7 cellular contexts compared by ENCODE assay signal in genomic region chr7:5396999-5397656, GRCh38. TPM values are rescaled to one million over a fixed set of nuclear protein-coding genes. Genes with fewer than 3 reads are reported as not detected.
A peak's percentile ranks its signal among the peaks of the same experiment; 100 is the strongest.
DNase-seq lines count a peak whose midpoint lies in the region; ATAC-seq and TF ChIP-seq lines count a peak whose summit lies in the region.

No MANE protein-coding gene starts in this region.

- peaks cover 0 to 17% of the 10 kb centered on the region in 2 donors for H3K36me3 ChIP-seq in esophagus (ENCODE audit: control insufficient read depth in 2 of 2, insufficient read depth in 2 of 2, low read length in 1 of 2)
- H3K36me3 ChIP-seq in thymus (ENCODE audit: control insufficient read depth, insufficient read depth): peaks cover 19% of the 10 kb centered on the region

- H3K9me3 ChIP-seq in esophagus (ENCODE audit: control insufficient read depth in 2 of 2, insufficient read depth in 1 of 2, low read depth in 1 of 2, low read length in 1 of 2) (no peaks in the 10 kb centered on the region), thymus (ENCODE audit: control insufficient read depth) (no peaks in the 10 kb centered on the region)

- ATAC-seq in GM18520 (IDR thresholded peaks at IDR 0.05; ENCODE audit: unreplicated experiment) (peak; percentile 89), HG03025 (IDR thresholded peaks at IDR 0.05; ENCODE audit: low FRiP score, unreplicated experiment) (peak; percentile 76), omental fat pad (ENCODE audit: low FRiP score) (peak; percentile 88)

- no peaks in the 10 kb centered on the region for H3K27me3 ChIP-seq in esophagus (ENCODE audit: control insufficient read depth in 1 of 2, insufficient read depth in 2 of 2, low read length in 2 of 2)
- H3K27me3 ChIP-seq in thymus (ENCODE audit: control insufficient read depth, insufficient read depth): no peaks in the 10 kb centered on the region

- H3K4me1 ChIP-seq in esophagus (ENCODE audit: control insufficient read depth in 2 of 2, insufficient read depth in 2 of 2, low read length in 1 of 2) (peaks cover 11 to 17% of the 10 kb centered on the region in 2 donors), thymus (ENCODE audit: control insufficient read depth, insufficient read depth, low read length) (no peaks in the 10 kb centered on the region)

- H3K27ac ChIP-seq in esophagus (ENCODE audit: low read depth in 2 of 2, low read length in 1 of 2): peak overlapping the region; percentile 60 to 91
- peak overlapping the region; percentile 86 for H3K27ac ChIP-seq in thymus (ENCODE audit: low read depth)

- no peak for TF ChIP-seq CTCF in omental fat pad (IDR thresholded peaks at IDR 0.05)

- WGBS in esophagus, 2 donors: 19 to 24% methylated on average over 28 to 30 of the region's 30 CpGs
- 6% methylated on average over 30 of the region's 30 CpGs for WGBS in thymus

- DNase-seq in NOMO-1 (lab: John Stamatoyannopoulos, UW; ENCODE audit: unreplicated experiment in 2 of 2) (peak; percentile 98 to 99), omental fat pad (ENCODE audit: low spot score) (no peak)
- DNase-seq in activated CD8-positive, alpha-beta memory T cell treated with anti-CD3 and anti-CD28 coated beads, Interleukin-2, amount 50 U/mL, for 24 hours (ENCODE audit: extremely low read depth): peak; percentile 75

- H3K4me3 ChIP-seq in esophagus (ENCODE audit: low read depth in 1 of 2, low read length in 2 of 2) (peak overlapping the region; percentile 46 to 50), thymus (ENCODE audit: low read length) (peak overlapping the region; percentile 84)

RNA-seq across cellular contexts. Expression of gene TNRC18, which starts 26.5 kb away (rescaled TPM):
- 10 to 100 TPM; 18.0 to 34.0 TPM for polyA plus RNA-seq in esophagus
- 10 to 100 TPM; 26.0 to 62.4 (median 29.4) TPM for total RNA-seq in omental fat pad
- 26.2 TPM for polyA plus RNA-seq in thymus
